ENCODE assay signal across 8 cellular contexts in genomic region chr20:53596188-53597084, GRCh38. TPM values are rescaled to one million over a fixed set of nuclear protein-coding genes. Genes with fewer than 3 reads are reported as not detected.
DNase-seq lines count a peak whose midpoint lies in the region; TF ChIP-seq lines count a peak whose summit lies in the region.
"Not testable (repeated sequence)": the region's sequence is repeated elsewhere in the genome, so short reads cannot be mapped to it uniquely, and the experiment has no call there.

No MANE protein-coding gene starts in this region.

- H3K4me1 Mint-ChIP-seq in activated T-helper 1 cell treated with anti-CD3 and anti-CD28 coated beads, Interleukin-12 subunit alpha, Interleukin-12 subunit beta, Interleukin-2, Interleukin-4 antibody, amounts not matched to agents 30 ng/mL and 10 ng/mL and 1 ng/mL, durations not matched to agents 14 hours and 24 hours and 36 hours (ENCODE audit: low read depth) = peaks cover 68% of the 10 kb centered on the region
- peaks cover 52% of the 10 kb centered on the region for H3K4me1 Mint-ChIP-seq in dendritic cell treated with granulocyte-macrophage colony-stimulating factor and Interleukin-4, amounts not matched to agents 40 ng/mL and 50 ng/mL, for 4 days (ENCODE audit: low read depth)

- peaks cover 14% of the 10 kb centered on the region for H3K36me3 Mint-ChIP-seq in activated T-helper 1 cell treated with anti-CD3 and anti-CD28 coated beads, Interleukin-12 subunit alpha, Interleukin-12 subunit beta, Interleukin-2, Interleukin-4 antibody, amounts not matched to agents 30 ng/mL and 10 ng/mL and 1 ng/mL, durations not matched to agents 14 hours and 24 hours and 36 hours (ENCODE audit: low read depth)
- peaks cover 20% of the 10 kb centered on the region for H3K36me3 Mint-ChIP-seq in dendritic cell treated with granulocyte-macrophage colony-stimulating factor and Interleukin-4, amounts not matched to agents 40 ng/mL and 50 ng/mL, for 4 days (ENCODE audit: low read depth)

- DNase-seq in HL-60 (ENCODE audit: low read depth in 1 of 2, low spot score in 1 of 2); PC-9; activated T-helper 1 cell treated with anti-CD3 and anti-CD28 coated beads, Interleukin-12 subunit alpha, Interleukin-12 subunit beta, Interleukin-2, Interleukin-4 antibody, amounts not matched to agents 30 ng/mL and 10 ng/mL and 1 ng/mL, durations not matched to agents 14 hours and 24 hours and 36 hours (ENCODE audit: low spot score); spleen: not testable (repeated sequence)
- peak; percentile 54 for DNase-seq in right atrium auricular region (ENCODE audit: low spot score)

- H3K27ac ChIP-seq in ACC112 (ENCODE audit: low read depth, low read length) (peak overlapping the region; percentile 6; the same call in 1 of the 2 replicates), HL-60 (replicated peaks) (peak overlapping the region; percentile 82), PC-9 (peak overlapping the region; percentile 91), right atrium auricular region (peak overlapping the region; percentile 31 to 39), spleen (peak overlapping the region; percentile 35 to 100 (median 100))

- TF ChIP-seq CTCF in HL-60 (IDR thresholded peaks at IDR 0.05; ENCODE audit: insufficient read depth, low read length); PC-9 (conservative IDR thresholded peaks at IDR 0.05); right atrium auricular region (IDR thresholded peaks at IDR 0.05); spleen (IDR thresholded peaks at IDR 0.05 in 8 of 11, conservative IDR thresholded peaks at IDR 0.05 in 3 of 11): not testable (repeated sequence)

- 29 to 42% (median 35%) methylated on average over 13 of the region's 13 CpGs for WGBS in spleen, 5 donors

- CTCF ChIA-PET in PC-9 (lab: Charles Lee) = interaction anchor here (0.6 kb wide), 1 partner anchor 26 kb away, joined by 3 read pairs; no protein-coding TSS in a partner anchor

- H3K4me3 ChIP-seq in ACC112 (ENCODE audit: low read depth, low read length); HL-60 (replicated peaks; ENCODE audit: insufficient read depth, low read length); right atrium auricular region; mucosa of stomach (ENCODE audit: low read length): not testable (repeated sequence)
- peak overlapping the region; percentile 86 for H3K4me3 ChIP-seq in PC-9
- peak overlapping the region in 1 of 8 donors; percentile 13 for H3K4me3 ChIP-seq in spleen

- H4K20me1 ChIP-seq in PC-9 (ENCODE audit: insufficient read depth) = not testable (repeated sequence)

- peaks cover 18% of the 10 kb centered on the region for H3K79me2 ChIP-seq in ACC112 (ENCODE audit: control insufficient read depth, insufficient read depth, low read length, unreplicated experiment)
- peaks cover 50% of the 10 kb centered on the region for H3K79me2 ChIP-seq in PC-9 (ENCODE audit: low read depth)

- H3K9me2 ChIP-seq in PC-9 (ENCODE audit: insufficient read depth) = not testable (repeated sequence)

- peaks cover 18% of the 10 kb centered on the region for H3K4me1 ChIP-seq in ACC112 (ENCODE audit: control insufficient read depth, insufficient read depth, low read length, unreplicated experiment)
- H3K4me1 ChIP-seq in PC-9 (replicated peaks; ENCODE audit: insufficient read depth) = peaks cover 52% of the 10 kb centered on the region
- H3K4me1 ChIP-seq in right atrium auricular region; mucosa of stomach (ENCODE audit: control insufficient read depth, insufficient read depth, low read length): not testable (repeated sequence)
- H3K4me1 ChIP-seq in spleen = peaks cover 9 to 61% (median 32%) of the 10 kb centered on the region in 6 donors

- not testable (repeated sequence) for H3K27me3 ChIP-seq in ACC112 (ENCODE audit: insufficient read depth, low read length); HL-60 (ENCODE audit: insufficient read depth, poor library complexity, severe bottlenecking); PC-9 (ENCODE audit: insufficient read depth, low read depth); right atrium auricular region; mucosa of stomach (ENCODE audit: control insufficient read depth, insufficient read depth, low read length); spleen (replicated peaks in 1 of 7)

- peaks cover 26% of the 10 kb centered on the region for H3F3A ChIP-seq in PC-9 (ENCODE audit: insufficient read depth, low read depth)

- not testable (repeated sequence) for H3K9me3 ChIP-seq in PC-9 (ENCODE audit: insufficient read depth, low read depth); right atrium auricular region; mucosa of stomach (ENCODE audit: control insufficient read depth, low read length); spleen

- not testable (repeated sequence) for H3K36me3 ChIP-seq in ACC112 (ENCODE audit: insufficient read depth, low read length); PC-9 (ENCODE audit: low read depth); right atrium auricular region; mucosa of stomach (ENCODE audit: control insufficient read depth, insufficient read depth, low read length); spleen

- H3K4me3 Mint-ChIP-seq in activated T-helper 1 cell treated with anti-CD3 and anti-CD28 coated beads, Interleukin-12 subunit alpha, Interleukin-12 subunit beta, Interleukin-2, Interleukin-4 antibody, amounts not matched to agents 30 ng/mL and 10 ng/mL and 1 ng/mL, durations not matched to agents 14 hours and 24 hours and 36 hours = peak overlapping the region; percentile 86
- peak overlapping the region; percentile 53 for H3K4me3 Mint-ChIP-seq in dendritic cell treated with granulocyte-macrophage colony-stimulating factor and Interleukin-4, amounts not matched to agents 40 ng/mL and 50 ng/mL, for 4 days

- H3K9ac ChIP-seq in mucosa of stomach (ENCODE audit: low read length) = peak overlapping the region; percentile 71

- H3K27me3 Mint-ChIP-seq in activated T-helper 1 cell treated with anti-CD3 and anti-CD28 coated beads, Interleukin-12 subunit alpha, Interleukin-12 subunit beta, Interleukin-2, Interleukin-4 antibody, amounts not matched to agents 30 ng/mL and 10 ng/mL and 1 ng/mL, durations not matched to agents 14 hours and 24 hours and 36 hours (ENCODE audit: insufficient read depth); dendritic cell treated with granulocyte-macrophage colony-stimulating factor and Interleukin-4, amounts not matched to agents 40 ng/mL and 50 ng/mL, for 4 days: not testable (repeated sequence)

- H3K9me3 Mint-ChIP-seq in activated T-helper 1 cell treated with anti-CD3 and anti-CD28 coated beads, Interleukin-12 subunit alpha, Interleukin-12 subunit beta, Interleukin-2, Interleukin-4 antibody, amounts not matched to agents 30 ng/mL and 10 ng/mL and 1 ng/mL, durations not matched to agents 14 hours and 24 hours and 36 hours; dendritic cell treated with granulocyte-macrophage colony-stimulating factor and Interleukin-4, amounts not matched to agents 40 ng/mL and 50 ng/mL, for 4 days: not testable (repeated sequence)

- peak overlapping the region; percentile 92 for H3K27ac Mint-ChIP-seq in activated T-helper 1 cell treated with anti-CD3 and anti-CD28 coated beads, Interleukin-12 subunit alpha, Interleukin-12 subunit beta, Interleukin-2, Interleukin-4 antibody, amounts not matched to agents 30 ng/mL and 10 ng/mL and 1 ng/mL, durations not matched to agents 14 hours and 24 hours and 36 hours
- peak overlapping the region; percentile 95 for H3K27ac Mint-ChIP-seq in dendritic cell treated with granulocyte-macrophage colony-stimulating factor and Interleukin-4, amounts not matched to agents 40 ng/mL and 50 ng/mL, for 4 days

- not testable (repeated sequence) for TF ChIP-seq POLR2A in spleen (IDR thresholded peaks at IDR 0.05)

- intact Hi-C loops in PC-9 (cut with micrococcal nuclease; ENCODE audit: unreplicated experiment) = loop anchor here (2.0 to 5.0 kb wide), 2 partner anchors 61 to 538 kb away; no protein-coding TSS in a partner anchor
- intact Hi-C loops in activated T-helper 1 cell treated with anti-CD3 and anti-CD28 coated beads, Interleukin-12 subunit alpha, Interleukin-12 subunit beta, Interleukin-2, Interleukin-4 antibody, amounts not matched to agents 30 ng/mL and 10 ng/mL and 1 ng/mL, durations not matched to agents 14 hours and 24 hours and 36 hours (cut with micrococcal nuclease) = loop anchor here (1.0 kb wide), 1 partner anchor 56 kb away; no protein-coding TSS in a partner anchor
- intact Hi-C loops in dendritic cell treated with granulocyte-macrophage colony-stimulating factor and Interleukin-4, amounts not matched to agents 40 ng/mL and 50 ng/mL, for 4 days (cut with micrococcal nuclease); spleen (cut with DNase I; ENCODE audit: low total_unique reads): not testable (repeated sequence)

- peak overlapping the region; percentile 83 for H3K4me2 ChIP-seq in PC-9

- H2AFZ ChIP-seq in ACC112 (ENCODE audit: low read length, unreplicated experiment) = not testable (repeated sequence)
- H2AFZ ChIP-seq in PC-9 = peak overlapping the region; percentile 35; the same call in 1 of the 2 replicates

- POLR2A ChIA-PET in PC-9 (lab: Charles Lee; ENCODE audit: unreplicated experiment) = interaction anchor here (0.6 to 1.1 kb wide), 9 partner anchors 25 to 612 kb away, joined by 3 to 8 read pairs (median 4); no protein-coding TSS in a partner anchor

- BruUV-seq in PC-9 (replicated peaks; lab: Mats Ljungman, UMichigan) = not testable (repeated sequence)

RNA-seq across cellular contexts. Expression of gene ZNF217, which starts 2.8 kb away (rescaled TPM):
- total RNA-seq in PC-9 (2021) (63.8 and 67.3 TPM in 2 replicates), right atrium auricular region (10 to 100 TPM in 1 of 2 donors, 1 to 10 TPM in 1; 7.6 to 13.8 TPM), spleen (10 to 100 TPM; 58.7 to 90.1 (median 87.5) TPM)
- 57.5 and 64.5 TPM in 2 replicates for total RNA-seq in activated T-helper 1 cell treated with anti-CD3 and anti-CD28 coated beads, Interleukin-12 subunit alpha, Interleukin-12 subunit beta, Interleukin-2, Interleukin-4 antibody, amounts not matched to agents 30 ng/mL and 10 ng/mL and 1 ng/mL, durations not matched to agents 14 hours and 24 hours and 36 hours
- 10 to 100 TPM; 15.1 to 20.4 (median 15.3) TPM for polyA plus RNA-seq in spleen

Comparison
In these comparisons a context has a peak if more than half of its experiments do, and no peak if none do; other contexts are left out.
1. H3K27ac ChIP-seq: peak in every context shown above with its lines; median percentile 100 in spleen; 91 in PC-9; 82 in HL-60; 35 in right atrium auricular region; 6 in ACC112.